10 cellular contexts compared by ENCODE assay signal in the genomic region with DNA sequence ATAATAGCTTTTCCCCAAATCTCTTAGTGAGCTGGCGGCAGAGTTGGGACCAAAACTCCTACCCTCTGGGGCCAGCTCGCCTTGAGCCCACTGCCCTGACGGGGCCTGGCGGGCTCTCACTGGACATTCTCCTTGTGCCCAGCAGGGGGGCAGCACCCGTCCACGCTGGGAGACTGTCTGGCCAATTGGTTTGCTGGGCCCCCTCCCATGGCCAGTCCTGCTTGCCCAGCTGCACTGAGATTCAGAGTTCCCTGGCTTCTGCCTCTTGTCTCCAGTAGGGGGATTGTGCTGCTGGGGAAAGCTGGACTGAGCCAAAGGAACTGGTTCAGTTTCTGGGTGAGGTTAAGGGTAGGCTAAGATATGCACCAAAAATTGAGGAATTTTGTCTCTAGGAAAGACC. TPM values are rescaled to one million over a fixed set of nuclear protein-coding genes. Genes with fewer than 3 reads are reported as not detected.
DNase-seq lines count a peak whose midpoint lies in the region; ATAC-seq, FAIRE-seq and TF ChIP-seq lines count a peak whose summit lies in the region.
"Had no signal": no experiment of that assay in that cellular context is flagged by ENCODE, and none has a peak within 500 bp of the region (broad histone marks: within the 10 kb centered on the region; RNA-seq: fewer than 3 reads in every experiment).

No MANE protein-coding gene starts in this region.

- H3K4me1 Mint-ChIP-seq in Calu3 (ENCODE audit: low read depth, unreplicated experiment): no peaks in the 10 kb centered on the region
- H3K4me1 Mint-ChIP-seq: activated T-helper 17 cell treated with anti-CD3 and anti-CD28 coated beads, Interleukin-2, amount 50 U/mL, for 72 hours had no signal

- CTCF ChIA-PET in Calu3 (lab: Charles Lee): interaction anchor here (1.0 to 1.6 kb wide), 5 partner anchors 10 to 42 kb away, joined by 3 to 8 read pairs (median 3); no protein-coding TSS in a partner anchor
- CTCF ChIA-PET in K562 (lab: Yijun Ruan, JAX; ENCODE audit: low intra/inter-chr PET ratio): interaction anchor here (0.9 kb wide), 1 partner anchor 63 kb away, joined by 3 read pairs; no protein-coding TSS in a partner anchor

- peaks cover 93% of the 10 kb centered on the region for H3K27me3 Mint-ChIP-seq in Calu3 (ENCODE audit: unreplicated experiment)

- TF ChIP-seq CTCF in Calu3 (IDR thresholded peaks at IDR 0.05; ENCODE audit: unreplicated experiment) (peak; percentile 38), K562 (IDR thresholded peaks at IDR 0.05 in 2 of 3, conservative IDR thresholded peaks at IDR 0.05 in 1 of 3; ENCODE audit: insufficient read depth in 2 of 3, low read depth in 1 of 3, low read length in 3 of 3) (peak; percentile 55 to 72 (median 58)), D721Med (IDR thresholded peaks at IDR 0.05; ENCODE audit: insufficient read depth, missing control alignments) (no peak)

- TF ChIP-seq POLR2A in K562 (conservative IDR thresholded peaks at IDR 0.05): no peak

- H3K27ac Mint-ChIP-seq in Calu3 (ENCODE audit: unreplicated experiment): no peak overlapping the region
- H3K27ac Mint-ChIP-seq: activated T-helper 17 cell treated with anti-CD3 and anti-CD28 coated beads, Interleukin-2, amount 50 U/mL, for 72 hours had no signal

- H3K9me3 ChIP-seq in K562 (replicated peaks; ENCODE audit: control insufficient read depth, insufficient read depth, low read depth, low read length): no peaks in the 10 kb centered on the region

- no peak overlapping the region for H3K4me2 ChIP-seq in K562 (ENCODE audit: insufficient read depth, low read length)

- no peaks in the 10 kb centered on the region for H3K36me3 Mint-ChIP-seq in Calu3 (ENCODE audit: insufficient read depth, unreplicated experiment)

- FAIRE-seq in K562 (lab: Jason Lieb, UNC): peak; percentile 82
- no peak for FAIRE-seq in D721Med (lab: Jason Lieb, UNC)

- no peaks in the 10 kb centered on the region for H3K36me3 ChIP-seq in K562 (ENCODE audit: control insufficient read depth, insufficient read depth, low read length)

- no peak overlapping the region for H2AFZ ChIP-seq in K562 (ENCODE audit: low read depth, low read length)

- no peak overlapping the region for H3K4me3 ChIP-seq in K562

- POLR2A ChIA-PET in K562 (lab: Yijun Ruan, JAX): interaction anchor here (0.6 to 1.2 kb wide), 2 partner anchors 14 to 15 kb away, joined by 3 to 7 read pairs; no protein-coding TSS in a partner anchor

- ATAC-seq in K562: peak; percentile 93
- ATAC-seq: activated T-helper 17 cell treated with anti-CD3 and anti-CD28 coated beads, Interleukin-2, amount 50 U/mL, for 72 hours had no signal

- H3K4me3 Mint-ChIP-seq in Calu3 (ENCODE audit: low read depth, unreplicated experiment): no peak overlapping the region
- H3K4me3 Mint-ChIP-seq: activated T-helper 17 cell treated with anti-CD3 and anti-CD28 coated beads, Interleukin-2, amount 50 U/mL, for 72 hours had no signal

- in situ Hi-C loops in K562 (cut with MboI): no loop called here

- TF ChIP-seq RAD21 in K562 (CRISPR knock-in tag; conservative IDR thresholded peaks at IDR 0.05 in 1 of 2, IDR thresholded peaks at IDR 0.05 in 1 of 2): 0 out of 4 replicates have a peak, but pooled peaks of 1 of the 2 experiments have one; percentile 37

- DNase-seq in Calu3 (peak; percentile 26), LHCN-M2 (ENCODE audit: low read depth) (peak; percentile 15), K562 (ENCODE audit: extremely low read depth in 1 of 4, low spot score in 3 of 4) (peak; percentile 37 to 50 (median 44)), left kidney (ENCODE audit: low read depth, low spot score) (peak; percentile 33), pons (ENCODE audit: low spot score) (no peak), DMS79 (lab: John Stamatoyannopoulos, UW) (no peak), D721Med (ENCODE audit: insufficient read length, low spot score) (no peak), NOMO-1 (lab: John Stamatoyannopoulos, UW; ENCODE audit: unreplicated experiment in 2 of 2) (no peak)
- DNase-seq: T-helper 2 cell had no signal

- H3K9ac ChIP-seq in K562 (ENCODE audit: insufficient read depth in 1 of 2, low read depth in 2 of 2, low read length in 2 of 2): no peak overlapping the region

- no peaks in the 10 kb centered on the region for H3K9me3 Mint-ChIP-seq in Calu3 (ENCODE audit: low read depth, unreplicated experiment)
- H3K9me3 Mint-ChIP-seq: activated T-helper 17 cell treated with anti-CD3 and anti-CD28 coated beads, Interleukin-2, amount 50 U/mL, for 72 hours had no signal

- no peaks in the 10 kb centered on the region for H3K79me2 ChIP-seq in K562 (ENCODE audit: control insufficient read depth, insufficient read depth, low read length)

- WGBS in K562 (ENCODE audit: insufficient coverage, low coverage, missing lambda C conversion rate): 3% methylated on average over 6 of the region's 6 CpGs

- BruUV-seq in Calu3 (replicated peaks; lab: Mats Ljungman, UMichigan) (no TSS peak), K562 (replicated peaks; lab: Mats Ljungman, UMichigan) (no TSS peak)

- H3K27me3 ChIP-seq in K562 (ENCODE audit: control insufficient read depth in 2 of 2, insufficient read depth in 2 of 2, low read length in 2 of 2): peaks cover 14 to 36% of the 10 kb centered on the region in 2 experiments

- H3K27ac ChIP-seq in K562 (ENCODE audit: extremely low read depth, low read depth, low read length): no peak overlapping the region

- no peaks in the 10 kb centered on the region for H3K9me1 ChIP-seq in K562 (ENCODE audit: control insufficient read depth, insufficient read depth, low read length)

- H3K4me1 ChIP-seq in K562 (replicated peaks in 1 of 2; ENCODE audit: control insufficient read depth in 2 of 2, insufficient read depth in 2 of 2, low read length in 2 of 2): peaks cover 0 to 3% of the 10 kb centered on the region in 2 experiments; a peak in 1 of 5 replicates

- no peaks in the 10 kb centered on the region; the same call in 1 of the 2 replicates for H4K20me1 ChIP-seq in K562 (replicated peaks; ENCODE audit: control insufficient read depth, insufficient read depth, low read length)

- no peak for TF ChIP-seq EP300 in K562 (IDR thresholded peaks at IDR 0.05; ENCODE audit: low read length)

- intact Hi-C loops in Calu3 (cut with micrococcal nuclease; ENCODE audit: unreplicated experiment) (no loop called here), K562 (cut with micrococcal nuclease) (loop anchor here (1.0 kb wide), 1 partner anchor 43 kb away; no protein-coding TSS in a partner anchor)

TF ChIP-seq in K562, 482 proteins besides CTCF, POLR2A, EP300 and RAD21 (continues in another document):
- TF ChIP-seq ELF2 (CRISPR knock-in tag; IDR thresholded peaks at IDR 0.05): no peak
- TF ChIP-seq, protein P1, sequence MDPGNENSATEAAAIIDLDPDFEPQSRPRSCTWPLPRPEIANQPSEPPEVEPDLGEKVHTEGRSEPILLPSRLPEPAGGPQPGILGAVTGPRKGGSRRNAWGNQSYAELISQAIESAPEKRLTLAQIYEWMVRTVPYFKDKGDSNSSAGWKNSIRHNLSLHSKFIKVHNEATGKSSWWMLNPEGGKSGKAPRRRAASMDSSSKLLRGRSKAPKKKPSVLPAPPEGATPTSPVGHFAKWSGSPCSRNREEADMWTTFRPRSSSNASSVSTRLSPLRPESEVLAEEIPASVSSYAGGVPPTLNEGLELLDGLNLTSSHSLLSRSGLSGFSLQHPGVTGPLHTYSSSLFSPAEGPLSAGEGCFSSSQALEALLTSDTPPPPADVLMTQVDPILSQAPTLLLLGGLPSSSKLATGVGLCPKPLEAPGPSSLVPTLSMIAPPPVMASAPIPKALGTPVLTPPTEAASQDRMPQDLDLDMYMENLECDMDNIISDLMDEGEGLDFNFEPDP (CRISPR knock-in tag; IDR thresholded peaks at IDR 0.05): no peak
- TF ChIP-seq CTCFL (IDR thresholded peaks at IDR 0.05; ENCODE audit: borderline replicate concordance, insufficient read depth, low read depth, low read length, poor library complexity, severe bottlenecking): peak; percentile 80
- TF ChIP-seq DACH1 (IDR thresholded peaks at IDR 0.05; ENCODE audit: partially characterized antibody): no peak

RNA-seq across cellular contexts. Expression of gene RAMP3, which starts 59.8 kb away (rescaled TPM):
- total RNA-seq in Calu3 (2022): not detected in 2 replicates
- total RNA-seq in LHCN-M2 (2014; rRNA removed): not detected in 2 replicates
- polyA plus RNA-seq in LHCN-M2 (2012): not detected
- total RNA-seq in K562 (2011; cell fraction: chromatin; rRNA removed; ENCODE audit: low replicate concordance): not detected in 2 replicates
- not detected in 2 replicates for total RNA-seq in K562 (2011; cell fraction: nucleolus; rRNA removed)
- not detected in 2 replicates for total RNA-seq in K562 (2011; cell fraction: nucleoplasm; rRNA removed)
- not detected in 2 replicates for total RNA-seq in K562 (2014; rRNA removed)
- not detected in 2 replicates for total RNA-seq in K562 (2014; rRNA removed; fragmentation: Illumina TruSeq; extraction: Trizol)
- not detected in 2 replicates for total RNA-seq in K562 (2015; rRNA removed; fragmentation: Illumina TruSeq; extraction: Trizol)
- not detected in 2 replicates for total RNA-seq in K562 (2021)
- polyA plus RNA-seq in K562 (2011; rRNA removed): not detected in 2 replicates
- polyA plus RNA-seq in K562 (2011; cell fraction: cytosol; rRNA removed): not detected in 2 replicates
- not detected in 2 replicates for polyA plus RNA-seq in K562 (2011; cell fraction: nucleus; rRNA removed)
- not detected in 2 replicates for polyA plus RNA-seq in K562 (2012)
- not detected in 2 replicates for polyA plus RNA-seq in K562 (2014; fragmentation: Illumina TruSeq; extraction: Trizol)
- not detected for polyA plus RNA-seq in K562 (2014; fragmentation: Nextera tagmentation; extraction: Ambion mirVana)
- not detected in 2 replicates for polyA plus RNA-seq in K562 (2014; rRNA removed)
- polyA minus RNA-seq in K562 (2011; rRNA and poly(A)+ RNA removed): not detected in 2 replicates
- not detected in 2 replicates for polyA minus RNA-seq in K562 (2011; cell fraction: cytosol; rRNA and poly(A)+ RNA removed)
- not detected in 2 replicates for polyA minus RNA-seq in K562 (2011; cell fraction: nucleus; rRNA and poly(A)+ RNA removed)
- total RNA-seq: activated T-helper 17 cell treated with anti-CD3 and anti-CD28 coated beads, Interleukin-2, amount 50 U/mL, for 72 hours had no signal

Comparison
In these comparisons a context has a peak if more than half of its experiments do, and no peak if none do; other contexts are left out.
1. DNase-seq: peak in Calu3 (single experiment), LHCN-M2 (single experiment), K562 (4 of 4) and left kidney (single experiment); none in pons (single experiment), DMS79 (single experiment), D721Med (single experiment) and NOMO-1 (0 of 2).